8 cellular contexts compared by ENCODE assay signal in the genomic region with DNA sequence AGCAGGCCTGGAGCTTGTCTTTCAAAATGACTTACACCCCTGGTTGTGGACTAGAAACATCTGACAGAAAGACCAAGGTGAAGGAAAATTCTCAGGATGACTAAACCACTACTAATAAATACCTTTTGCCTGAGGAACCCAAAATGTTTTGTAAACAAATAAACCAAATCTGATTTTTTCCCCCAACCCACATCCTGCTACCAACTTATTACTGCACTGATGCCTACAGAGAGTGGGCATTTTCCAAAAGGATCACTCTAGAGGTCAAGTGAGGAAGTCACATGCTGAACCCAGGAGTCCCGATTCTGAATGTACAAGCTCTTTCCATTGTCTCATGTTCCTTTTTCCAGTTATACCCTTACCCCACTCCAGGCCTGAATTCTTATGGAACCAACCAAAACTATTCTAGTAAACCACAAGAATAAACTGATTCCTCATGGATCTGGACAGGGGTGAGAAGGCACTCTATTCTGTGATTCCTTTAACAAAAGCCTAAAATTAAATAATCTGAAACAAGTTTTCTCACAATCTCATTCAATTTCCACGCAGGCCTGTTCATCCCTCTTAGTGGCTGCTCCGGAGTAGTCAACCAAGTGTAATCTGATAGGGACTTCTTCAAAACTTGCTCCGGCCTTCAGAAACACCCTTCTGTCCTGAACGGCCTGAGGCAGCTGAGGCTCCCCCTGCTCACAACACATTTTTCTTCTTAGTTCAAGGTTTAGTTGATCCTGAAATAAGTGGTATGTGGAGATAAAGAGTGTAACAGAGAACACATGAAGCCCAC. TPM values are rescaled to one million over a fixed set of nuclear protein-coding genes. Genes with fewer than 3 reads are reported as not detected.
DNase-seq lines count a peak whose midpoint lies in the region; ATAC-seq and TF ChIP-seq lines count a peak whose summit lies in the region.

No MANE protein-coding gene starts in this region.

- H3K4me3 Mint-ChIP-seq in IgD-negative memory B cell (peak overlapping the region; percentile 86 to 99 (median 94)), brain (peak overlapping the region; percentile 93 to 99 (median 96))

- H3K27me3 Mint-ChIP-seq in IgD-negative memory B cell (no peaks in the 10 kb centered on the region), brain (peaks cover 10% of the 10 kb centered on the region)

- peaks cover 17 to 32% of the 10 kb centered on the region in 2 donors for H3K36me3 ChIP-seq in muscle layer of duodenum (ENCODE audit: control insufficient read depth in 1 of 2, insufficient read depth in 2 of 2, low read length in 2 of 2)

- no peak for ATAC-seq in HG02678 (IDR thresholded peaks at IDR 0.05; ENCODE audit: unreplicated experiment)
- ATAC-seq in GM19395 (IDR thresholded peaks at IDR 0.05; ENCODE audit: unreplicated experiment): no peak
- ATAC-seq in HG03378 (IDR thresholded peaks at IDR 0.05; ENCODE audit: unreplicated experiment): no peak

- peaks cover 15 to 36% of the 10 kb centered on the region in 2 donors for H3K4me1 ChIP-seq in muscle layer of duodenum (ENCODE audit: control insufficient read depth in 1 of 2, insufficient read depth in 2 of 2, low read length in 2 of 2)

- no peaks in the 10 kb centered on the region for H3K27me3 ChIP-seq in muscle layer of duodenum (ENCODE audit: low read depth, low read length)

- peak overlapping the region; percentile 70 to 95 (median 95) for H3K27ac Mint-ChIP-seq in IgD-negative memory B cell
- H3K27ac Mint-ChIP-seq in brain: peak overlapping the region; percentile 95 to 99 (median 99)

- H3K9me3 Mint-ChIP-seq in IgD-negative memory B cell: no peaks in the 10 kb centered on the region
- H3K9me3 Mint-ChIP-seq in brain: peaks cover 0 to 2% (median 0%) of the 10 kb centered on the region in 5 experiments

- TF ChIP-seq CTCF in brain (conservative IDR thresholded peaks at IDR 0.05): no peak

- DNase-seq in AG08396 (ENCODE audit: low spot score) (peak; percentile 31), CD1c-positive myeloid dendritic cell (ENCODE audit: extremely low spot score) (no peak)

- H3K9me3 ChIP-seq in muscle layer of duodenum (ENCODE audit: control insufficient read depth in 1 of 2, low read length in 2 of 2): no peaks in the 10 kb centered on the region

- peak overlapping the region; percentile 76 for H3K27ac ChIP-seq in muscle layer of duodenum (ENCODE audit: low read length)

- H3K4me1 Mint-ChIP-seq in IgD-negative memory B cell (peaks cover 26 to 38% (median 33%) of the 10 kb centered on the region in 3 donors), brain (peaks cover 47% of the 10 kb centered on the region)

- H3K4me3 ChIP-seq in muscle layer of duodenum (ENCODE audit: low read depth in 1 of 2, low read length in 2 of 2): peak overlapping the region; percentile 79 to 87

- H3K36me3 Mint-ChIP-seq in IgD-negative memory B cell (no peaks in the 10 kb centered on the region), brain (peaks cover 46% of the 10 kb centered on the region)

RNA-seq across cellular contexts. Expression of gene PI4KB, which starts 1.4 kb away (rescaled TPM):
- polyA plus RNA-seq in IgD-negative memory B cell: 67.9 TPM
- 63.9 TPM for polyA plus RNA-seq in brain (ENCODE audit: insufficient read depth, low read depth, low replicate concordance)

RNA-seq across cellular contexts. Expression of gene RFX5, which starts 21.2 kb away (rescaled TPM):
- polyA plus RNA-seq in IgD-negative memory B cell (106 TPM), brain (ENCODE audit: insufficient read depth, low read depth, low replicate concordance) (33.7 TPM)

RNA-seq across cellular contexts. Expression of gene ZNF687, which starts 43.7 kb away (rescaled TPM):
- 3.0 TPM for polyA plus RNA-seq in IgD-negative memory B cell
- polyA plus RNA-seq in brain (ENCODE audit: insufficient read depth, low read depth, low replicate concordance): 28.5 TPM

RNA-seq across cellular contexts. Expression of gene SELENBP1, which starts 46.7 kb away (rescaled TPM):
- polyA plus RNA-seq in IgD-negative memory B cell (not detected), brain (ENCODE audit: insufficient read depth, low read depth, low replicate concordance) (29.0 TPM)
